26 cellular contexts compared by ENCODE assay signal in the genomic region with DNA sequence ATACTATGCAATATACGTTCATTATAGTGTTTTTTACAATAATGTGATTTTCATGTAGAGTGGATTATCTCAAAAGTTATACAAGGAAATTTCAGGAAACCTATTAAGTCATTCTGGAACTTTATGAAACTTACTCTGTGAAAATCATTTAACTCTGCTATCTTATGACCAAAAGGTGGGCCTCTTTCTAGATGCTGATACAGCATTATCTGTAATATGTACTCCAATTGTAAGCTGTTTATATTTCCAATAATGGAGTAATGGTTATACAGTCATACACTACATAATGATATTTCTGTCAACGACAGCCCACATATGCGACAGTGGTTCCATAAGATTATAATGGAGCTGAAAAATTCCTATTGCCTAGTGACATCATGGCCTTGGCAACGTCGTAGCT.
"Had no signal": no experiment of that assay in that cellular context is flagged by ENCODE, and none has a peak within 500 bp of the region (broad histone marks: within the 10 kb centered on the region; RNA-seq: fewer than 3 reads in every experiment).

No MANE protein-coding gene starts in this region.

- H3K9me3 ChIP-seq: colonic mucosa, esophagus squamous epithelium, gastrocnemius medialis, heart right ventricle, left lung, lower lobe of right lung, mucosa of descending colon had no signal

- DNase-seq: colonic mucosa; cortex of kidney; effector CD8-positive, alpha-beta T cell; effector memory CD8-positive, alpha-beta T cell; endodermal cell; erythroblast; esophagus squamous epithelium; foreskin fibroblast; foreskin melanocyte; gastrocnemius medialis; glutamatergic neuron; head of caudate nucleus; heart right ventricle; hippocampal formation; left cardiac atrium; left lung; left ventricle myocardium superior; lower lobe of right lung; mesenchymal stem cell; mucosa of descending colon had no signal

- H3K9me3 Mint-ChIP-seq: dendritic cell treated with granulocyte-macrophage colony-stimulating factor and Interleukin-4, amounts not matched to agents 40 ng/mL and 50 ng/mL, for 4 days; effector memory CD8-positive, alpha-beta T cell; endodermal cell; mesothelial cell of epicardium had no signal

- H3K4me3 Mint-ChIP-seq: dendritic cell treated with granulocyte-macrophage colony-stimulating factor and Interleukin-4, amounts not matched to agents 40 ng/mL and 50 ng/mL, for 4 days; effector memory CD8-positive, alpha-beta T cell; endodermal cell; mesothelial cell of epicardium had no signal

- FAIRE-seq: endometrium, keratinocyte had no signal

- H3K36me3 Mint-ChIP-seq: mesothelial cell of epicardium had no signal

- H3K36me3 ChIP-seq: colonic mucosa, esophagus squamous epithelium, gastrocnemius medialis, heart right ventricle, left lung, lower lobe of right lung had no signal

- H3K27ac ChIP-seq: colonic mucosa, epithelial cell of prostate, esophagus squamous epithelium, gastrocnemius medialis, heart right ventricle, left lung, lower lobe of right lung had no signal

- H3K4me3 ChIP-seq: colonic mucosa, esophagus squamous epithelium, gastrocnemius medialis, heart right ventricle, left lung, lower lobe of right lung, mucosa of descending colon had no signal

- H3K4me1 Mint-ChIP-seq: endodermal cell, mesothelial cell of epicardium had no signal

- H3K4me1 ChIP-seq: colonic mucosa, esophagus squamous epithelium, gastrocnemius medialis, left lung had no signal

- H3K27me3 Mint-ChIP-seq: dendritic cell treated with granulocyte-macrophage colony-stimulating factor and Interleukin-4, amounts not matched to agents 40 ng/mL and 50 ng/mL, for 4 days had no signal

- H3K27ac Mint-ChIP-seq: dendritic cell treated with granulocyte-macrophage colony-stimulating factor and Interleukin-4, amounts not matched to agents 40 ng/mL and 50 ng/mL, for 4 days; effector memory CD8-positive, alpha-beta T cell; endodermal cell; mesothelial cell of epicardium had no signal

- H3K27me3 ChIP-seq: colonic mucosa, gastrocnemius medialis, heart right ventricle, left lung had no signal

- ATAC-seq: effector memory CD8-positive, alpha-beta T cell; esophagus mucosa; gastrocnemius medialis; heart right ventricle; left cardiac atrium; left lung; left ventricle myocardium superior; lower lobe of right lung; mucosa of descending colon had no signal
